1 cellular context compared by ENCODE assay signal in the genomic region with DNA sequence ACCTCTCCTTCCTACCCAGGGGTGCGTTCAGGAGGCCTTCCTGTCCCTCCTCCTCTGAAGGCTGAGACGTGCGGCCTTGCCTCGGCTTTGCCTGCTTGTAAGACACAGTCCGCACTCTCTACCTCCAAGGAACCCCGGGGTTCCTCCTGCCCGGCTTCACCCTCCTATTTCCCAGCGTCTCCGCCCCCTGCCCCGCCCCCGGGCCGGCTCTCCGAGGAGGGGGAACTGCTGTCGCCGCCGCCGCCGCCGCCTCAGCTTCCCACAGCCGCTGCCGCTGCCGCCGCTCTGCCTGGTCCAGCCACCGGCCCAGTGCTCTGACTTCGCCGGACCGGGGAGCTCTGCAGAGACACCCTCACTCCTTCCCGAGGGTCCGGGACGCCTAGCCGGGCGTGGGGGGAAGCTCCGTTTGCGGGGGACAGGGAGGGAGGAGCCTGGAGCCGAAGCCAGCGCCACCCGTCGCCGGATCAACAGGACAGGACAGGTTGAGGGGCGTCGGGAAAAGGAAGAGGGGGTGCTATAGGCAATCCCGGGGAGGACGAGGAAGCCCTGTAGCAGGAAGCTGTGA.
TF ChIP-seq lines count a peak whose summit lies in the region.

No MANE protein-coding gene starts in this region.

TF ChIP-seq in GM23338, 12 proteins besides CTCF, POLR2A, EP300 and RAD21 (continued from another document):
- TF ChIP-seq, protein P1, sequence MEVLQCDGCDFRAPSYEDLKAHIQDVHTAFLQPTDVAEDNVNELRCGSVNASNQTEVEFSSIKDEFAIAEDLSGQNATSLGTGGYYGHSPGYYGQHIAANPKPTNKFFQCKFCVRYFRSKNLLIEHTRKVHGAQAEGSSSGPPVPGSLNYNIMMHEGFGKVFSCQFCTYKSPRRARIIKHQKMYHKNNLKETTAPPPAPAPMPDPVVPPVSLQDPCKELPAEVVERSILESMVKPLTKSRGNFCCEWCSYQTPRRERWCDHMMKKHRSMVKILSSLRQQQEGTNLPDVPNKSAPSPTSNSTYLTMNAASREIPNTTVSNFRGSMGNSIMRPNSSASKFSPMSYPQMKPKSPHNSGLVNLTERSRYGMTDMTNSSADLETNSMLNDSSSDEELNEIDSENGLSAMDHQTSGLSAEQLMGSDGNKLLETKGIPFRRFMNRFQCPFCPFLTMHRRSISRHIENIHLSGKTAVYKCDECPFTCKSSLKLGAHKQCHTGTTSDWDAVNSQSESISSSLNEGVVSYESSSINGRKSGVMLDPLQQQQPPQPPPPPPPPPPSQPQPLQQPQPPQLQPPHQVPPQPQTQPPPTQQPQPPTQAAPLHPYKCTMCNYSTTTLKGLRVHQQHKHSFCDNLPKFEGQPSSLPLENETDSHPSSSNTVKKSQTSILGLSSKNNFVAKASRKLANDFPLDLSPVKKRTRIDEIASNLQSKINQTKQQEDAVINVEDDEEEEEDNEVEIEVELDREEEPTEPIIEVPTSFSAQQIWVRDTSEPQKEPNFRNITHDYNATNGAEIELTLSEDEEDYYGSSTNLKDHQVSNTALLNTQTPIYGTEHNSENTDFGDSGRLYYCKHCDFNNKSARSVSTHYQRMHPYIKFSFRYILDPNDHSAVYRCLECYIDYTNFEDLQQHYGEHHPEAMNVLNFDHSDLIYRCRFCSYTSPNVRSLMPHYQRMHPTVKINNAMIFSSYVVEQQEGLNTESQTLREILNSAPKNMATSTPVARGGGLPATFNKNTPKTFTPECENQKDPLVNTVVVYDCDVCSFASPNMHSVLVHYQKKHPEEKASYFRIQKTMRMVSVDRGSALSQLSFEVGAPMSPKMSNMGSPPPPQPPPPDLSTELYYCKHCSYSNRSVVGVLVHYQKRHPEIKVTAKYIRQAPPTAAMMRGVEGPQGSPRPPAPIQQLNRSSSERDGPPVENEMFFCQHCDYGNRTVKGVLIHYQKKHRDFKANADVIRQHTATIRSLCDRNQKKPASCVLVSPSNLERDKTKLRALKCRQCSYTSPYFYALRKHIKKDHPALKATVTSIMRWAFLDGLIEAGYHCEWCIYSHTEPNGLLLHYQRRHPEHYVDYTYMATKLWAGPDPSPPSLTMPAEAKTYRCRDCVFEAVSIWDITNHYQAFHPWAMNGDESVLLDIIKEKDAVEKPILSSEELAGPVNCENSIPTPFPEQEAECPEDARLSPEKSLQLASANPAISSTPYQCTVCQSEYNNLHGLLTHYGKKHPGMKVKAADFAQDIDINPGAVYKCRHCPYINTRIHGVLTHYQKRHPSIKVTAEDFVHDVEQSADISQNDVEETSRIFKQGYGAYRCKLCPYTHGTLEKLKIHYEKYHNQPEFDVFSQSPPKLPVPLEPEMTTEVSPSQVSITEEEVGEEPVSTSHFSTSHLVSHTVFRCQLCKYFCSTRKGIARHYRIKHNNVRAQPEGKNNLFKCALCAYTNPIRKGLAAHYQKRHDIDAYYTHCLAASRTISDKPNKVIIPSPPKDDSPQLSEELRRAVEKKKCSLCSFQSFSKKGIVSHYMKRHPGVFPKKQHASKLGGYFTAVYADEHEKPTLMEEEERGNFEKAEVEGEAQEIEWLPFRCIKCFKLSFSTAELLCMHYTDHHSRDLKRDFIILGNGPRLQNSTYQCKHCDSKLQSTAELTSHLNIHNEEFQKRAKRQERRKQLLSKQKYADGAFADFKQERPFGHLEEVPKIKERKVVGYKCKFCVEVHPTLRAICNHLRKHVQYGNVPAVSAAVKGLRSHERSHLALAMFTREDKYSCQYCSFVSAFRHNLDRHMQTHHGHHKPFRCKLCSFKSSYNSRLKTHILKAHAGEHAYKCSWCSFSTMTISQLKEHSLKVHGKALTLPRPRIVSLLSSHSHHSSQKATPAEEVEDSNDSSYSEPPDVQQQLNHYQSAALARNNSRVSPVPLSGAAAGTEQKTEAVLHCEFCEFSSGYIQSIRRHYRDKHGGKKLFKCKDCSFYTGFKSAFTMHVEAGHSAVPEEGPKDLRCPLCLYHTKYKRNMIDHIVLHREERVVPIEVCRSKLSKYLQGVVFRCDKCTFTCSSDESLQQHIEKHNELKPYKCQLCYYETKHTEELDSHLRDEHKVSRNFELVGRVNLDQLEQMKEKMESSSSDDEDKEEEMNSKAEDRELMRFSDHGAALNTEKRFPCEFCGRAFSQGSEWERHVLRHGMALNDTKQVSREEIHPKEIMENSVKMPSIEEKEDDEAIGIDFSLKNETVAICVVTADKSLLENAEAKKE (CRISPR knock-in tag; IDR thresholded peaks at IDR 0.05): no peak
- TF ChIP-seq, protein P2, sequence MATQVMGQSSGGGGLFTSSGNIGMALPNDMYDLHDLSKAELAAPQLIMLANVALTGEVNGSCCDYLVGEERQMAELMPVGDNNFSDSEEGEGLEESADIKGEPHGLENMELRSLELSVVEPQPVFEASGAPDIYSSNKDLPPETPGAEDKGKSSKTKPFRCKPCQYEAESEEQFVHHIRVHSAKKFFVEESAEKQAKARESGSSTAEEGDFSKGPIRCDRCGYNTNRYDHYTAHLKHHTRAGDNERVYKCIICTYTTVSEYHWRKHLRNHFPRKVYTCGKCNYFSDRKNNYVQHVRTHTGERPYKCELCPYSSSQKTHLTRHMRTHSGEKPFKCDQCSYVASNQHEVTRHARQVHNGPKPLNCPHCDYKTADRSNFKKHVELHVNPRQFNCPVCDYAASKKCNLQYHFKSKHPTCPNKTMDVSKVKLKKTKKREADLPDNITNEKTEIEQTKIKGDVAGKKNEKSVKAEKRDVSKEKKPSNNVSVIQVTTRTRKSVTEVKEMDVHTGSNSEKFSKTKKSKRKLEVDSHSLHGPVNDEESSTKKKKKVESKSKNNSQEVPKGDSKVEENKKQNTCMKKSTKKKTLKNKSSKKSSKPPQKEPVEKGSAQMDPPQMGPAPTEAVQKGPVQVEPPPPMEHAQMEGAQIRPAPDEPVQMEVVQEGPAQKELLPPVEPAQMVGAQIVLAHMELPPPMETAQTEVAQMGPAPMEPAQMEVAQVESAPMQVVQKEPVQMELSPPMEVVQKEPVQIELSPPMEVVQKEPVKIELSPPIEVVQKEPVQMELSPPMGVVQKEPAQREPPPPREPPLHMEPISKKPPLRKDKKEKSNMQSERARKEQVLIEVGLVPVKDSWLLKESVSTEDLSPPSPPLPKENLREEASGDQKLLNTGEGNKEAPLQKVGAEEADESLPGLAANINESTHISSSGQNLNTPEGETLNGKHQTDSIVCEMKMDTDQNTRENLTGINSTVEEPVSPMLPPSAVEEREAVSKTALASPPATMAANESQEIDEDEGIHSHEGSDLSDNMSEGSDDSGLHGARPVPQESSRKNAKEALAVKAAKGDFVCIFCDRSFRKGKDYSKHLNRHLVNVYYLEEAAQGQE (IDR thresholded peaks at IDR 0.05; ENCODE audit: unreplicated experiment): no peak
- peak; percentile 75 for TF ChIP-seq POLR2AphosphoS5 (IDR thresholded peaks at IDR 0.05; ENCODE audit: low read depth)
TF ChIP-seq in GM23338: peak in this region for 1.
